8 cellular contexts compared by ENCODE assay signal in genomic region chr21:44932366-44933181, GRCh38. TPM values are rescaled to one million over a fixed set of nuclear protein-coding genes. Genes with fewer than 3 reads are reported as not detected.
DNase-seq lines count a peak whose midpoint lies in the region; ATAC-seq and TF ChIP-seq lines count a peak whose summit lies in the region.

No MANE protein-coding gene starts in this region.

- H3K27ac ChIP-seq in MM.1S (ENCODE audit: low read length): no peak overlapping the region

- H3K27me3 ChIP-seq in MM.1S (replicated peaks; ENCODE audit: insufficient read depth, low read length): peaks cover 95% of the 10 kb centered on the region

- H3K4me1 Mint-ChIP-seq in progenitor cell of endocrine pancreas (ENCODE audit: low read depth): peaks cover 3% of the 10 kb centered on the region

- no peaks in the 10 kb centered on the region for H3F3A ChIP-seq in MM.1S (ENCODE audit: insufficient read depth, low read length)

- no peaks in the 10 kb centered on the region for H3K79me2 ChIP-seq in MM.1S (ENCODE audit: low read length)

- no peak overlapping the region for H3K4me3 ChIP-seq in MM.1S (ENCODE audit: low read length)
- peak overlapping the region; percentile 48 for H3K4me3 ChIP-seq in fibroblast of the aortic adventitia (ENCODE audit: low read depth, low read length)

- H3K36me3 Mint-ChIP-seq in progenitor cell of endocrine pancreas (ENCODE audit: insufficient read depth): no peaks in the 10 kb centered on the region

- no peaks in the 10 kb centered on the region for H3K4me1 ChIP-seq in MM.1S (ENCODE audit: low read length)

- no peak overlapping the region for H2AFZ ChIP-seq in MM.1S (ENCODE audit: low read length)

- no peak overlapping the region for H3K4me3 Mint-ChIP-seq in progenitor cell of endocrine pancreas (ENCODE audit: low read depth)

- peak; percentile 11; the same call in 1 of the 2 replicates for TF ChIP-seq CTCF in MM.1S (IDR thresholded peaks at IDR 0.05; ENCODE audit: low read length)
- TF ChIP-seq CTCF in fibroblast of the aortic adventitia (IDR thresholded peaks at IDR 0.05; ENCODE audit: insufficient read depth, low read length): peak; percentile 50
- peak; percentile 45 for TF ChIP-seq CTCF in progenitor cell of endocrine pancreas (IDR thresholded peaks at IDR 0.05; ENCODE audit: unreplicated experiment)

- ATAC-seq in HG03442 (IDR thresholded peaks at IDR 0.05; ENCODE audit: unreplicated experiment) (no peak), HG03025 (IDR thresholded peaks at IDR 0.05; ENCODE audit: low FRiP score, unreplicated experiment) (no peak)

- no peaks in the 10 kb centered on the region for H3K9me3 ChIP-seq in MM.1S (replicated peaks; ENCODE audit: insufficient read depth, low read length)

- no peak overlapping the region for H3K4me2 ChIP-seq in MM.1S (ENCODE audit: low read depth, low read length)

- no peak overlapping the region for H3K27ac Mint-ChIP-seq in progenitor cell of endocrine pancreas

- H3K9me3 Mint-ChIP-seq in progenitor cell of endocrine pancreas (ENCODE audit: low read depth): no peaks in the 10 kb centered on the region

- no peak overlapping the region for H3K9ac ChIP-seq in MM.1S (ENCODE audit: low read length)

- H3K9me2 ChIP-seq in MM.1S (replicated peaks; ENCODE audit: insufficient read depth, low read length): no peaks in the 10 kb centered on the region

- H3K36me3 ChIP-seq in MM.1S (replicated peaks; ENCODE audit: insufficient read depth, low read length): no peaks in the 10 kb centered on the region

- H4K20me1 ChIP-seq in MM.1S (ENCODE audit: insufficient read depth, low read length): no peaks in the 10 kb centered on the region

- DNase-seq in COLO668 (lab: John Stamatoyannopoulos, UW; ENCODE audit: unreplicated experiment) (peak; percentile 31), MM.1S (no peak), fibroblast of the aortic adventitia (ENCODE audit: low read depth) (no peak), progenitor cell of endocrine pancreas (ENCODE audit: low spot score, unreplicated experiment) (no peak), SW 1271 (lab: John Stamatoyannopoulos, UW) (no peak)
- peak; percentile 82 for DNase-seq in activated T-cell treated with anti-CD3 and anti-CD28 coated beads, Interleukin-2, amount 50 U/mL, for 1 hour

- H3K27me3 Mint-ChIP-seq in progenitor cell of endocrine pancreas: peaks cover 54% of the 10 kb centered on the region

RNA-seq across cellular contexts. Expression of gene SLX9, which starts 7.3 kb away (rescaled TPM):
- total RNA-seq in fibroblast of the aortic adventitia (ENCODE audit: low replicate concordance) (6.0 and 7.4 TPM in 2 replicates), progenitor cell of endocrine pancreas (33.1 and 36.0 TPM in 2 replicates)

RNA-seq across cellular contexts. Expression of gene ITGB2, which starts 11.9 kb away (rescaled TPM):
- 0.09 TPM in 1 of 2 replicates, not detected in the other for total RNA-seq in fibroblast of the aortic adventitia (ENCODE audit: low replicate concordance)
- 0.41 and 0.47 TPM in 2 replicates for total RNA-seq in progenitor cell of endocrine pancreas

RNA-seq across cellular contexts. Expression of gene PTTG1IP, which starts 59.1 kb away (rescaled TPM):
- total RNA-seq in fibroblast of the aortic adventitia (ENCODE audit: low replicate concordance) (226 and 233 TPM in 2 replicates), progenitor cell of endocrine pancreas (221 and 226 TPM in 2 replicates)

Comparison
In these comparisons a context has a peak if more than half of its experiments do, and no peak if none do; other contexts are left out.
1. DNase-seq: peak in COLO668 (single experiment) and activated T-cell treated with anti-CD3 and anti-CD28 coated beads, Interleukin-2, amount 50 U/mL, for 1 hour (single experiment); none in MM.1S (single experiment), fibroblast of the aortic adventitia (single experiment), progenitor cell of endocrine pancreas (single experiment) and SW 1271 (0 of 2).
2. Peak in every context shown above with its lines, with median percentiles within 50 percentile points of each other: CTCF ChIP-seq.